In the genomic region with DNA sequence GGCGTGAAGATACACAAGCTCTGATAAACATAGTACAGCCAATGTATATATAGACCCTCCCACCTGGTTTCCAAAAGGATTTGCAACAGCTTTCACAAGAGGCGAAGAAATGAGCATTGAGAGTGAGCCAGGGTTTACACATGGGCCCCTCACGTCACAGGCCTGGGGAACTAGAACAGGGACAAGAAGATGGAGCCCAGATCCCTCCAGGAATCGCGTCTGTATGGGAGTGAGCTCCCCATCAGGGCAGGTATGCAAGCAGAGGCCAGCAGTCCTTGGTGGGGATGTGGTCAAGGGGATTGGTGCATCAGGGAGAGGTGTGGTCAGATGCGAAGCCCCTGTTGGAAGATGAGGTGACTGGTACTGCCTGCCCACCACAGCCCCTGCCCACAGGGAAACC, we compare ENCODE assay signal across 7 cellular contexts.
A peak's percentile ranks its signal among the peaks of the same experiment; 100 is the strongest.
DNase-seq lines count a peak whose midpoint lies in the region; ATAC-seq and TF ChIP-seq lines count a peak whose summit lies in the region.
"Not testable (repeated sequence)": the region's sequence is repeated elsewhere in the genome, so short reads cannot be mapped to it uniquely, and the experiment has no call there.

No MANE protein-coding gene starts in this region.

- not testable (repeated sequence) for ATAC-seq in lung (ENCODE audit: insufficient read depth, low FRiP score)

- not testable (repeated sequence) for H3K9ac ChIP-seq in BLaER1 treated with 17β-estradiol and CSF1 and Interleukin-3, amounts not matched to agents 10 nM and 100 nM; Karpas-422 (ENCODE audit: low read length)

- peak overlapping the region in 8 of 11 experiments; percentile 69 to 88 (median 76); a peak in 15 of 22 replicates for H3K4me2 ChIP-seq in BLaER1 treated with 17β-estradiol and CSF1 and Interleukin-3, amounts not matched to agents 10 nM and 100 nM
- peak overlapping the region; percentile 32 for H3K4me2 ChIP-seq in Karpas-422 (ENCODE audit: low read depth, low read length, poor library complexity, severe bottlenecking)

- not testable (repeated sequence) for H3K4me3 ChIP-seq in BLaER1 treated with 17β-estradiol and CSF1 and Interleukin-3, amounts not matched to agents 10 nM and 100 nM; Karpas-422 (ENCODE audit: low read length); lung

- not testable (repeated sequence) for H4K20me1 ChIP-seq in BLaER1 treated with 17β-estradiol and CSF1 and Interleukin-3, amounts not matched to agents 10 nM and 100 nM; Karpas-422 (ENCODE audit: insufficient read depth, low read depth, low read length)

- 61 to 62% methylated on average over 6 of the region's 6 CpGs for WGBS in lung, 2 donors

- not testable (repeated sequence) for H3K36me3 ChIP-seq in BLaER1 treated with 17β-estradiol and CSF1 and Interleukin-3, amounts not matched to agents 10 nM and 100 nM; Karpas-422 (ENCODE audit: insufficient read depth, low read length); lung (ENCODE audit: control insufficient read depth in 2 of 2, insufficient read depth in 2 of 2, low read length in 2 of 2)

- not testable (repeated sequence) for TF ChIP-seq CTCF in lung (IDR thresholded peaks at IDR 0.05; ENCODE audit: control extremely low read depth, extremely low read depth)

- intact Hi-C loops in cardiac septum (cut with DNase I); posterior cingulate gyrus (cut with DNase I): not testable (repeated sequence)

- not testable (repeated sequence) for H3K27me3 ChIP-seq in BLaER1 treated with 17β-estradiol and CSF1 and Interleukin-3, amounts not matched to agents 10 nM and 100 nM; Karpas-422 (ENCODE audit: low read length); lung (ENCODE audit: control insufficient read depth, insufficient read depth)

- DNase-seq in Karpas-422: not testable (repeated sequence)
- peak; percentile 25 for DNase-seq in ecto neural progenitor cell (ENCODE audit: low spot score)
- peak; percentile 71 for DNase-seq in cardiac septum (ENCODE audit: low spot score)
- peak; percentile 17 for DNase-seq in lung (ENCODE audit: low spot score)
- DNase-seq in posterior cingulate gyrus: peak in 6 of 10 donors; percentile 18 to 90 (median 68)
- peak; percentile 25 for DNase-seq in superior temporal gyrus (ENCODE audit: extremely low spot score)

- peaks cover 0 to 70% (median 38%) of the 10 kb centered on the region in 10 experiments; a peak in 17 of 20 replicates for H3K4me1 ChIP-seq in BLaER1 treated with 17β-estradiol and CSF1 and Interleukin-3, amounts not matched to agents 10 nM and 100 nM
- peaks cover 33% of the 10 kb centered on the region for H3K4me1 ChIP-seq in Karpas-422 (ENCODE audit: low read length)
- H3K4me1 ChIP-seq in lung (ENCODE audit: control insufficient read depth in 2 of 2, insufficient read depth in 2 of 2, low read length in 2 of 2): not testable (repeated sequence)

- H3K79me2 ChIP-seq in Karpas-422 (ENCODE audit: low read length): not testable (repeated sequence)

- not testable (repeated sequence) for H3K9me3 ChIP-seq in BLaER1 treated with 17β-estradiol and CSF1 and Interleukin-3, amounts not matched to agents 10 nM and 100 nM (replicated peaks in 1 of 11); Karpas-422 (ENCODE audit: low read length); lung (ENCODE audit: control insufficient read depth in 2 of 2, insufficient read depth in 1 of 2, low read length in 1 of 2)

- H2AFZ ChIP-seq in Karpas-422 (ENCODE audit: low read length): not testable (repeated sequence)

- not testable (repeated sequence) for H3K9me2 ChIP-seq in Karpas-422 (replicated peaks; ENCODE audit: insufficient read depth, low read length)

- H3K27ac ChIP-seq in BLaER1 treated with 17β-estradiol and CSF1 and Interleukin-3, amounts not matched to agents 10 nM and 100 nM: 0 out of 22 replicates have a peak overlapping the region, but pooled peaks of 2 of the 11 experiments have one; percentile 9 to 17
- not testable (repeated sequence) for H3K27ac ChIP-seq in Karpas-422 (ENCODE audit: low read length); lung (ENCODE audit: low read depth in 1 of 2, low read length in 1 of 2)
